31 cellular contexts compared by ENCODE assay signal in the genomic region with DNA sequence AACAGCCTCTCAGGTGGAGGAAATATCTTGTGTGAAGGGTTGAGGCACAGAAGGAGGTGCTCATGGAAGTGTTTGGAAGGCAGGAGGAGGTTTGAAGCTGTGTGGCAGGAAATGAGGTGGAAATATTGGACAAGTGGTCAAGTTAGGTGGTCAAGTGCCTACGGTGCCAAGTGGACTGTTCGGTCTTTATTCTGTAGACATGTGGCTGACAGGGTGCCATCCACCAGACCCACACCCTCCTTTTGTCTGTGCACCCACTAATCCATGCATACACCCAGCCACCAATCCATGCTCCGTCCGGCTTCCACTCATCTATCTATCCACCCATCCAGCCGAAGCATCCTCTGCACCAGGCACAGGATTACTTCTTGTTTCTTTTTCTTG. TPM values are rescaled to one million over a fixed set of nuclear protein-coding genes. Genes with fewer than 3 reads are reported as not detected.
"Had no signal": no experiment of that assay in that cellular context is flagged by ENCODE, and none has a peak within 500 bp of the region (broad histone marks: within the 10 kb centered on the region; RNA-seq: fewer than 3 reads in every experiment).

No MANE protein-coding gene starts in this region.

- H3K9me3 Mint-ChIP-seq: dendritic cell treated with granulocyte-macrophage colony-stimulating factor and Interleukin-4, amounts not matched to agents 40 ng/mL and 50 ng/mL, for 4 days had no signal

- H3K27me3 ChIP-seq: thyroid gland had no signal

- H3K36me3 ChIP-seq: esophagus squamous epithelium, heart right ventricle, neural progenitor cell, stomach, thyroid gland had no signal

- H3K4me3 ChIP-seq: esophagus squamous epithelium, heart right ventricle, lung, neural progenitor cell, smooth muscle cell, stomach, thyroid gland had no signal

- H3K4me3 Mint-ChIP-seq: dendritic cell treated with granulocyte-macrophage colony-stimulating factor and Interleukin-4, amounts not matched to agents 40 ng/mL and 50 ng/mL, for 4 days; memory B cell; stimulated activated effector memory CD8-positive, alpha-beta T cell treated with anti-CD3 and anti-CD28 coated beads, Interleukin-12 subunit alpha, Interleukin-12 subunit beta, amount 100 ng/mL, for 72 hours had no signal

- H3K9ac ChIP-seq: neural progenitor cell had no signal

- H3K27ac Mint-ChIP-seq: dendritic cell treated with granulocyte-macrophage colony-stimulating factor and Interleukin-4, amounts not matched to agents 40 ng/mL and 50 ng/mL, for 4 days; memory B cell; naive thymus-derived CD4-positive, alpha-beta T cell; nephron; neural progenitor cell; stimulated activated effector memory CD8-positive, alpha-beta T cell treated with anti-CD3 and anti-CD28 coated beads, Interleukin-12 subunit alpha, Interleukin-12 subunit beta, amount 100 ng/mL, for 72 hours had no signal

- H3K4me2 ChIP-seq: neural progenitor cell, smooth muscle cell had no signal

- H3K36me3 Mint-ChIP-seq: memory B cell; neural progenitor cell; stimulated activated effector memory CD8-positive, alpha-beta T cell treated with anti-CD3 and anti-CD28 coated beads, Interleukin-12 subunit alpha, Interleukin-12 subunit beta, amount 100 ng/mL, for 72 hours had no signal

- DNase-seq: effector CD8-positive, alpha-beta T cell; erythroblast; esophagus squamous epithelium; foreskin melanocyte; glutamatergic neuron; heart right ventricle; hippocampal formation; kidney glomerular epithelial cell; midbrain; naive thymus-derived CD4-positive, alpha-beta T cell; posterior cingulate gyrus; retina; stimulated activated CD4-positive, alpha-beta T cell treated with anti-CD3 and anti-CD28 coated beads, Interleukin-12 subunit alpha, Interleukin-12 subunit beta, amount 100 ng/mL, for 4 hours; stimulated activated CD4-positive, alpha-beta T cell treated with anti-CD3 and anti-CD28 coated beads, Interleukin-2, amount 100 ng/mL, for 24 hours; stimulated activated CD4-positive, alpha-beta T cell treated with anti-CD3 and anti-CD28 coated beads, Interleukin-4, amount 100 ng/mL, for 24 hours; stimulated activated naive CD4-positive, alpha-beta T cell treated with Interleukin-2 at 50 U/mL for 16 hours; stomach; trophoblast cell had no signal

- H2AFZ ChIP-seq: neural progenitor cell had no signal

- H3K9me3 ChIP-seq: thyroid gland had no signal

- H3K27ac ChIP-seq: esophagus squamous epithelium, heart right ventricle, neural progenitor cell, stomach, thyroid gland had no signal

- ATAC-seq: heart right ventricle; left lobe of liver; naive thymus-derived CD4-positive, alpha-beta T cell; sciatic nerve; stimulated activated effector memory CD8-positive, alpha-beta T cell treated with anti-CD3 and anti-CD28 coated beads, Interleukin-12 subunit alpha, Interleukin-12 subunit beta, amount 100 ng/mL, for 72 hours had no signal

RNA-seq across cellular contexts. Expression of a gene that starts 2.2 kb away (rescaled TPM):
- total RNA-seq: endothelial cell of umbilical vein; naive thymus-derived CD4-positive, alpha-beta T cell; osteoblast; pulmonary artery endothelial cell had no signal
- polyA plus RNA-seq: endothelial cell of umbilical vein; naive thymus-derived CD4-positive, alpha-beta T cell had no signal
